Comparison of ENCODE assay signal across 11 cellular contexts in genomic region chr6:161233986-161234620, GRCh38. TPM values are rescaled to one million over a fixed set of nuclear protein-coding genes. Genes with fewer than 3 reads are reported as not detected.
DNase-seq lines count a peak whose midpoint lies in the region; ATAC-seq and TF ChIP-seq lines count a peak whose summit lies in the region.
"Had no signal": no experiment of that assay in that cellular context is flagged by ENCODE, and none has a peak within 500 bp of the region (broad histone marks: within the 10 kb centered on the region; RNA-seq: fewer than 3 reads in every experiment).

No MANE protein-coding gene starts in this region.

- no TSS peak for BruUV-seq in HCT116 (replicated peaks; lab: Mats Ljungman, UMichigan)

- H3K27ac ChIP-seq in HCT116 (ENCODE audit: low read depth, low read length) = no peak overlapping the region
- H3K27ac ChIP-seq in body of pancreas = no peak overlapping the region
- H3K27ac ChIP-seq: thoracic aorta had no signal

- no peak overlapping the region for H3K27ac Mint-ChIP-seq in activated CD4-positive, alpha-beta memory T cell treated with anti-CD3 and anti-CD28 coated beads, Interleukin-2, amount 10 ng/mL, durations not matched to agents 7 days and 5 days
- peak overlapping the region in 1 of 7 donors; percentile 30 for H3K27ac Mint-ChIP-seq in CD14-positive monocyte
- H3K27ac Mint-ChIP-seq: activated naive CD4-positive, alpha-beta T cell treated with anti-CD3 and anti-CD28 coated beads, Interleukin-2, amount 50 U/mL, for 72 hours; natural killer cell had no signal

- H3K4me1 ChIP-seq in HCT116 (ENCODE audit: control insufficient read depth in 1 of 2, insufficient read depth in 2 of 2, low read length in 2 of 2) (peaks cover 0 to 26% of the 10 kb centered on the region in 2 experiments; a peak in 2 of 4 replicates), body of pancreas (peaks cover 6% of the 10 kb centered on the region)

- H3K9ac ChIP-seq in HCT116 (ENCODE audit: low read length) = no peak overlapping the region

- no peaks in the 10 kb centered on the region for H3K9me2 ChIP-seq in HCT116 (ENCODE audit: insufficient read depth)

- DNase-seq in HCT116 (ENCODE audit: low read depth, low spot score) = peak; percentile 13
- DNase-seq in body of pancreas = peak; percentile 21 to 57 (median 42)
- DNase-seq in hypothalamus (lab: John Stamatoyannopoulos, UW) = peak in 26 of 51 donors; percentile 17 to 77 (median 45)
- DNase-seq in smooth muscle cell of the brain vasculature (ENCODE audit: low read depth, low spot score) = peak; percentile 83
- no peak for DNase-seq in activated CD4-positive, alpha-beta memory T cell treated with anti-CD3 and anti-CD28 coated beads, Interleukin-2, amount 10 ng/mL, durations not matched to agents 7 days and 5 days
- DNase-seq in CD14-positive monocyte (ENCODE audit: low spot score) = no peak
- DNase-seq: natural killer cell had no signal

- POLR2A ChIA-PET in HCT116 (lab: Charles Lee) = no interaction called here
- POLR2A ChIA-PET in activated CD4-positive, alpha-beta memory T cell treated with anti-CD3 and anti-CD28 coated beads, Interleukin-2, amount 10 ng/mL, durations not matched to agents 7 days and 5 days (lab: Charles Lee) = interaction anchor here (1.4 kb wide), 1 partner anchor 9 kb away, joined by 3 read pairs; no protein-coding TSS in a partner anchor

- no peaks in the 10 kb centered on the region for H3K9me3 Mint-ChIP-seq in activated CD4-positive, alpha-beta memory T cell treated with anti-CD3 and anti-CD28 coated beads, Interleukin-2, amount 10 ng/mL, durations not matched to agents 7 days and 5 days
- peaks cover 0 to 9% (median 5%) of the 10 kb centered on the region in 7 donors for H3K9me3 Mint-ChIP-seq in CD14-positive monocyte
- H3K9me3 Mint-ChIP-seq: activated naive CD4-positive, alpha-beta T cell treated with anti-CD3 and anti-CD28 coated beads, Interleukin-2, amount 50 U/mL, for 72 hours; natural killer cell had no signal

- 83 to 91% methylated on average over 6 to 9 of the region's 9 CpGs for WGBS in body of pancreas, 2 donors

- H3K36me3 ChIP-seq in HCT116 (ENCODE audit: control insufficient read depth in 1 of 2, insufficient read depth in 2 of 2, low read length in 2 of 2) (no peaks in the 10 kb centered on the region), body of pancreas (replicated peaks in 1 of 2; ENCODE audit: insufficient read depth in 1 of 2, low read depth in 2 of 2) (no peaks in the 10 kb centered on the region)
- H3K36me3 ChIP-seq: thoracic aorta had no signal

- H3K9me3 ChIP-seq in HCT116 (ENCODE audit: control insufficient read depth in 1 of 2, insufficient read depth in 1 of 2, low read depth in 1 of 2, low read length in 2 of 2) (no peaks in the 10 kb centered on the region), body of pancreas (no peaks in the 10 kb centered on the region)
- H3K9me3 ChIP-seq: thoracic aorta had no signal

- ATAC-seq in HCT116 (peak; percentile 54; the same call in 1 of the 2 replicates), body of pancreas (peak; percentile 47), HG03045 (IDR thresholded peaks at IDR 0.05; ENCODE audit: unreplicated experiment) (no peak), HG03095 (IDR thresholded peaks at IDR 0.05; ENCODE audit: unreplicated experiment) (no peak)
- ATAC-seq: activated naive CD4-positive, alpha-beta T cell treated with anti-CD3 and anti-CD28 coated beads, Interleukin-2, amount 50 U/mL, for 72 hours; natural killer cell had no signal

- no peaks in the 10 kb centered on the region for H3K79me2 ChIP-seq in HCT116 (ENCODE audit: insufficient read depth, low read length)

- H2AFZ ChIP-seq in HCT116 (ENCODE audit: low read depth, low read length, poor library complexity, severe bottlenecking) = no peak overlapping the region

- H3K27me3 Mint-ChIP-seq in activated CD4-positive, alpha-beta memory T cell treated with anti-CD3 and anti-CD28 coated beads, Interleukin-2, amount 10 ng/mL, durations not matched to agents 7 days and 5 days = no peaks in the 10 kb centered on the region
- H3K27me3 Mint-ChIP-seq in CD14-positive monocyte (ENCODE audit: low read depth in 3 of 3) = no peaks in the 10 kb centered on the region

- intact Hi-C loops in HCT116 (cut with micrococcal nuclease) = no loop called here
- intact Hi-C loops in body of pancreas (cut with DNase I) = no loop called here
- intact Hi-C loops in CD14-positive monocyte (cut with micrococcal nuclease) = no loop called here

- RAD21 ChIA-PET in HCT116 (lab: Charles Lee; ENCODE audit: low non-redundant PET in 1 of 2, low total read pairs in 2 of 2, uncharacterized antibody in 2 of 2, unreplicated experiment in 2 of 2) = no interaction called here

- TF ChIP-seq POLR2A in HCT116 (IDR thresholded peaks at IDR 0.05; ENCODE audit: borderline replicate concordance, extremely low read depth, insufficient read depth, insufficient read length) (no peak), body of pancreas (IDR thresholded peaks at IDR 0.05) (no peak)

- H4K20me1 ChIP-seq in HCT116 (ENCODE audit: insufficient read depth) = no peaks in the 10 kb centered on the region

- peaks cover 26% of the 10 kb centered on the region for H3K4me1 Mint-ChIP-seq in activated CD4-positive, alpha-beta memory T cell treated with anti-CD3 and anti-CD28 coated beads, Interleukin-2, amount 10 ng/mL, durations not matched to agents 7 days and 5 days
- H3K4me1 Mint-ChIP-seq in CD14-positive monocyte = peaks cover 19% of the 10 kb centered on the region

- TF ChIP-seq CTCF in HCT116 (IDR thresholded peaks at IDR 0.05 in 2 of 3, conservative IDR thresholded peaks at IDR 0.05 in 1 of 3; ENCODE audit: borderline replicate concordance in 1 of 3, insufficient read depth in 1 of 3, low read depth in 2 of 3, low read length in 2 of 3) = no peak
- TF ChIP-seq CTCF in body of pancreas (IDR thresholded peaks at IDR 0.05) = no peak
- TF ChIP-seq CTCF in CD14-positive monocyte (IDR thresholded peaks at IDR 0.05) = no peak

- peak overlapping the region; percentile 38 for H3K4me2 ChIP-seq in HCT116 (ENCODE audit: low read length)

- TF ChIP-seq RAD21 in HCT116 (IDR thresholded peaks at IDR 0.05; ENCODE audit: low read depth) = no peak

- CTCF ChIA-PET in HCT116 (lab: Charles Lee) = no interaction called here
- CTCF ChIA-PET in activated CD4-positive, alpha-beta memory T cell treated with anti-CD3 and anti-CD28 coated beads, Interleukin-2, amount 10 ng/mL, durations not matched to agents 7 days and 5 days (lab: Charles Lee) = no interaction called here

- no peak overlapping the region for H3K4me3 ChIP-seq in HCT116 (replicated peaks in 1 of 2; ENCODE audit: low read depth in 1 of 2, low read length in 2 of 2)
- H3K4me3 ChIP-seq in body of pancreas = no peak overlapping the region
- H3K4me3 ChIP-seq: thoracic aorta had no signal

- no peak overlapping the region for H3K4me3 Mint-ChIP-seq in activated CD4-positive, alpha-beta memory T cell treated with anti-CD3 and anti-CD28 coated beads, Interleukin-2, amount 10 ng/mL, durations not matched to agents 7 days and 5 days
- no peak overlapping the region for H3K4me3 Mint-ChIP-seq in CD14-positive monocyte
- H3K4me3 Mint-ChIP-seq: natural killer cell had no signal

- H3K27me3 ChIP-seq in HCT116 (ENCODE audit: insufficient read depth, low read length) (no peaks in the 10 kb centered on the region), body of pancreas (no peaks in the 10 kb centered on the region)

- peaks cover 46% of the 10 kb centered on the region for H3K36me3 Mint-ChIP-seq in activated CD4-positive, alpha-beta memory T cell treated with anti-CD3 and anti-CD28 coated beads, Interleukin-2, amount 10 ng/mL, durations not matched to agents 7 days and 5 days (ENCODE audit: low read depth)
- peaks cover 17% of the 10 kb centered on the region in 2 donors for H3K36me3 Mint-ChIP-seq in CD14-positive monocyte

TF ChIP-seq in HCT116, 20 proteins besides CTCF, POLR2A, EP300 and RAD21:
- TF ChIP-seq ZNF274 (IDR thresholded peaks at IDR 0.05; ENCODE audit: low read depth, low read length) (no peak), SP1 (IDR thresholded peaks at IDR 0.05; ENCODE audit: low read depth) (no peak), MAX (IDR thresholded peaks at IDR 0.05) (no peak), POLR2AphosphoS5 (IDR thresholded peaks at IDR 0.05; ENCODE audit: low read depth, low read length) (peak; percentile 36; the same call in 1 of the 2 replicates), ELF1 (IDR thresholded peaks at IDR 0.05; ENCODE audit: borderline replicate concordance, low read depth) (no peak), YY1 (IDR thresholded peaks at IDR 0.05; ENCODE audit: extremely low read depth, insufficient replicate concordance, low read depth, low read length) (no peak), FOSL1 (IDR thresholded peaks at IDR 0.05; ENCODE audit: low read depth) (peak; percentile 42; the same call in 1 of the 2 replicates), JUND (IDR thresholded peaks at IDR 0.05) (peak; percentile 41), CEBPB (IDR thresholded peaks at IDR 0.05; ENCODE audit: low read depth) (peak; percentile 50; the same call in 1 of the 2 replicates), CBX3 (IDR thresholded peaks at IDR 0.05; ENCODE audit: low read depth) (peak; percentile 28; the same call in 1 of the 2 replicates)
TF ChIP-seq in HCT116: peak in this region for 5.

RNA-seq across cellular contexts. Expression of gene AGPAT4, which starts 39.8 kb away (rescaled TPM):
- total RNA-seq in HCT116 (2021; ENCODE audit: unreplicated experiment) (15.5 TPM), body of pancreas (1 to 10 TPM; 1.3 to 2.6 TPM)
- 9.6 and 13.4 TPM in 2 replicates for polyA plus RNA-seq in HCT116 (2012)
- total RNA-seq in activated CD4-positive, alpha-beta memory T cell treated with anti-CD3 and anti-CD28 coated beads, Interleukin-2, amount 10 ng/mL, durations not matched to agents 7 days and 5 days = 10 to 100 TPM; 13.9 to 14.3 TPM
- polyA plus RNA-seq in CD14-positive monocyte = 1 to 10 TPM; 6.4 to 6.9 TPM

Comparison
In these comparisons a context has a peak if more than half of its experiments do, and no peak if none do; other contexts are left out.
1. ATAC-seq: peak in HCT116 (single experiment) and body of pancreas (single experiment); none in HG03045 (single experiment) and HG03095 (single experiment).
2. DNase-seq: peak in HCT116 (single experiment), body of pancreas (4 of 4), hypothalamus (26 of 51) and smooth muscle cell of the brain vasculature (single experiment); none in activated CD4-positive, alpha-beta memory T cell treated with anti-CD3 and anti-CD28 coated beads, Interleukin-2, amount 10 ng/mL, durations not matched to agents 7 days and 5 days (single experiment) and CD14-positive monocyte (single experiment).